Comparison of ENCODE assay signal across 22 cellular contexts in genomic region chr10:43151371-43151770, GRCh38. TPM values are rescaled to one million over a fixed set of nuclear protein-coding genes. Genes with fewer than 3 reads are reported as not detected.
DNase-seq lines count a peak whose midpoint lies in the region; ATAC-seq and TF ChIP-seq lines count a peak whose summit lies in the region.
"Had no signal": no experiment of that assay in that cellular context is flagged by ENCODE, and none has a peak within 500 bp of the region (broad histone marks: within the 10 kb centered on the region; RNA-seq: fewer than 3 reads in every experiment).

No MANE protein-coding gene starts in this region.

- H3K9me3 ChIP-seq in CD8-positive, alpha-beta T cell (ENCODE audit: low read length), result no peaks in the 10 kb centered on the region
- H3K9me3 ChIP-seq in tibial artery, result no peaks in the 10 kb centered on the region
- H3K9me3 ChIP-seq: upper lobe of right lung had no signal

- no peak for DNase-seq in activated T-cell treated with anti-CD3 and anti-CD28 coated beads, Interleukin-2, amount 50 U/mL, for 24 hours
- DNase-seq in activated T-cell treated with anti-CD3 and anti-CD28 coated beads, Interleukin-2, amount 50 U/mL, for 48 hours, result no peak
- DNase-seq in CD8-positive, alpha-beta T cell, result no peak
- DNase-seq in effector memory CD8-positive, alpha-beta T cell, result no peak
- no peak for DNase-seq in natural killer cell treated with Interleukin-12 subunit alpha and Interleukin-12 subunit beta and Interleukin-15 and Interleukin-18, amount 100 ng/mL, for 72 hours (ENCODE audit: low spot score)
- no peak for DNase-seq in NCI-H2227 (lab: John Stamatoyannopoulos, UW; ENCODE audit: unreplicated experiment)
- DNase-seq in tibial artery, result no peak
- no peak for DNase-seq in GM10266 (ENCODE audit: extremely low spot score)
- DNase-seq: activated CD4-positive, alpha-beta T cell treated with anti-CD3 and anti-CD28 coated beads for 4 hours; AML-193; cortex of kidney; foreskin fibroblast; hippocampal formation; lower lobe of right lung; NCI-H1105 treated with DMSO at 0.1 percent for 48 hours; NCI-H2081; NCI-H446 treated with DMSO at 0.1 percent for 48 hours; retina; stimulated activated CD4-positive, alpha-beta T cell treated with anti-CD3 and anti-CD28 coated beads, Interleukin-12 subunit alpha, Interleukin-12 subunit beta, amount 100 ng/mL, for 4 hours; stimulated activated CD4-positive, alpha-beta T cell treated with anti-CD3 and anti-CD28 coated beads, Interleukin-4, amount 100 ng/mL, for 4 hours; T-helper 1 cell; upper lobe of right lung had no signal

- H3K4me1 ChIP-seq in CD8-positive, alpha-beta T cell (ENCODE audit: insufficient read depth, low read length), result peaks cover 27% of the 10 kb centered on the region
- H3K4me1 ChIP-seq in tibial artery, result peaks cover 0 to 30% (median 2%) of the 10 kb centered on the region in 4 donors

- peaks cover 70% of the 10 kb centered on the region for H3K4me1 Mint-ChIP-seq in activated T-cell treated with anti-CD3 and anti-CD28 coated beads, Interleukin-2, amount 50 U/mL, for 24 hours (ENCODE audit: low read depth)
- H3K4me1 Mint-ChIP-seq in CD8-positive, alpha-beta T cell (ENCODE audit: low read depth), result peaks cover 67% of the 10 kb centered on the region
- peaks cover 42 to 67% of the 10 kb centered on the region in 2 donors for H3K4me1 Mint-ChIP-seq in effector memory CD8-positive, alpha-beta T cell (ENCODE audit: low read depth in 2 of 2)
- peaks cover 52 to 59% of the 10 kb centered on the region in 2 donors for H3K4me1 Mint-ChIP-seq in natural killer cell treated with Interleukin-12 subunit alpha and Interleukin-12 subunit beta and Interleukin-15 and Interleukin-18, amount 100 ng/mL, for 72 hours (ENCODE audit: low read depth in 2 of 2)

- CTCF ChIA-PET in CD8-positive, alpha-beta T cell (lab: Charles Lee), result interaction anchor here (1.1 kb wide), 1 partner anchor 11 kb away, joined by 4 read pairs; no protein-coding TSS in a partner anchor

- peaks cover 9% of the 10 kb centered on the region for H3K9me3 Mint-ChIP-seq in activated T-cell treated with anti-CD3 and anti-CD28 coated beads, Interleukin-2, amount 50 U/mL, for 24 hours
- peaks cover 3% of the 10 kb centered on the region for H3K9me3 Mint-ChIP-seq in CD8-positive, alpha-beta T cell
- peaks cover 0 to 2% of the 10 kb centered on the region in 2 donors for H3K9me3 Mint-ChIP-seq in effector memory CD8-positive, alpha-beta T cell
- no peaks in the 10 kb centered on the region for H3K9me3 Mint-ChIP-seq in natural killer cell treated with Interleukin-12 subunit alpha and Interleukin-12 subunit beta and Interleukin-15 and Interleukin-18, amount 100 ng/mL, for 72 hours

- no peak overlapping the region for H3K27ac ChIP-seq in CD8-positive, alpha-beta T cell (ENCODE audit: low read depth, low read length)
- no peak overlapping the region for H3K27ac ChIP-seq in tibial artery
- H3K27ac ChIP-seq: lower lobe of right lung, upper lobe of right lung had no signal

- intact Hi-C loops in CD8-positive, alpha-beta T cell (cut with DNase I, micrococcal nuclease), result no loop called here
- intact Hi-C loops in tibial artery (cut with DNase I; ENCODE audit: low total_unique reads), result no loop called here

- H3K27ac Mint-ChIP-seq in activated T-cell treated with anti-CD3 and anti-CD28 coated beads, Interleukin-2, amount 50 U/mL, for 24 hours, result peak overlapping the region; percentile 55
- no peak overlapping the region for H3K27ac Mint-ChIP-seq in CD8-positive, alpha-beta T cell
- peak overlapping the region in 1 of 2 donors; percentile 87 for H3K27ac Mint-ChIP-seq in effector memory CD8-positive, alpha-beta T cell
- H3K27ac Mint-ChIP-seq in natural killer cell treated with Interleukin-12 subunit alpha and Interleukin-12 subunit beta and Interleukin-15 and Interleukin-18, amount 100 ng/mL, for 72 hours, result peak overlapping the region; percentile 5 to 45

- no peak for TF ChIP-seq CTCF in CD8-positive, alpha-beta T cell (IDR thresholded peaks at IDR 0.05)
- TF ChIP-seq CTCF in tibial artery (IDR thresholded peaks at IDR 0.05), result no peak
- TF ChIP-seq CTCF in GM10266 (IDR thresholded peaks at IDR 0.05; ENCODE audit: control insufficient read depth, insufficient read depth, low read depth, missing control alignments), result no peak

- peaks cover 38% of the 10 kb centered on the region for H3K36me3 Mint-ChIP-seq in activated T-cell treated with anti-CD3 and anti-CD28 coated beads, Interleukin-2, amount 50 U/mL, for 24 hours (ENCODE audit: low read depth)
- H3K36me3 Mint-ChIP-seq in CD8-positive, alpha-beta T cell, result peaks cover 22% of the 10 kb centered on the region
- no peaks in the 10 kb centered on the region for H3K36me3 Mint-ChIP-seq in effector memory CD8-positive, alpha-beta T cell (ENCODE audit: insufficient read depth)
- H3K36me3 Mint-ChIP-seq in natural killer cell treated with Interleukin-12 subunit alpha and Interleukin-12 subunit beta and Interleukin-15 and Interleukin-18, amount 100 ng/mL, for 72 hours, result no peaks in the 10 kb centered on the region

- H3K27me3 Mint-ChIP-seq in activated T-cell treated with anti-CD3 and anti-CD28 coated beads, Interleukin-2, amount 50 U/mL, for 24 hours, result no peaks in the 10 kb centered on the region
- no peaks in the 10 kb centered on the region for H3K27me3 Mint-ChIP-seq in CD8-positive, alpha-beta T cell (ENCODE audit: low read depth)
- H3K27me3 Mint-ChIP-seq in effector memory CD8-positive, alpha-beta T cell, result no peaks in the 10 kb centered on the region
- H3K27me3 Mint-ChIP-seq in natural killer cell treated with Interleukin-12 subunit alpha and Interleukin-12 subunit beta and Interleukin-15 and Interleukin-18, amount 100 ng/mL, for 72 hours, result no peaks in the 10 kb centered on the region

- no peak overlapping the region for H3K4me3 Mint-ChIP-seq in activated T-cell treated with anti-CD3 and anti-CD28 coated beads, Interleukin-2, amount 50 U/mL, for 24 hours
- H3K4me3 Mint-ChIP-seq in CD8-positive, alpha-beta T cell, result peak overlapping the region; percentile 24
- peak overlapping the region; percentile 37 to 40 for H3K4me3 Mint-ChIP-seq in effector memory CD8-positive, alpha-beta T cell
- H3K4me3 Mint-ChIP-seq in natural killer cell treated with Interleukin-12 subunit alpha and Interleukin-12 subunit beta and Interleukin-15 and Interleukin-18, amount 100 ng/mL, for 72 hours, result peak overlapping the region; percentile 48

- no peaks in the 10 kb centered on the region for H3K27me3 ChIP-seq in CD8-positive, alpha-beta T cell (ENCODE audit: insufficient read depth, low read length)
- no peaks in the 10 kb centered on the region for H3K27me3 ChIP-seq in tibial artery
- H3K27me3 ChIP-seq: upper lobe of right lung had no signal

- POLR2A ChIA-PET in CD8-positive, alpha-beta T cell (lab: Charles Lee), result interaction anchor here (0.6 to 2.3 kb wide), 4 partner anchors 10 to 42 kb away, joined by 3 to 6 read pairs (median 5); partner anchors contain the start of gene CSGALNACT2

- no peak for ATAC-seq in CD8-positive, alpha-beta T cell
- no peak for ATAC-seq in effector memory CD8-positive, alpha-beta T cell (replicated peaks)
- ATAC-seq in natural killer cell treated with Interleukin-12 subunit alpha and Interleukin-12 subunit beta and Interleukin-15 and Interleukin-18, amount 100 ng/mL, for 72 hours, result no peak
- ATAC-seq: lower lobe of right lung, upper lobe of right lung had no signal

- no peak overlapping the region for H3K4me3 ChIP-seq in CD8-positive, alpha-beta T cell (ENCODE audit: low read depth, low read length)
- H3K4me3 ChIP-seq in tibial artery, result no peak overlapping the region
- H3K4me3 ChIP-seq: lower lobe of right lung, upper lobe of right lung had no signal

- H3K36me3 ChIP-seq in CD8-positive, alpha-beta T cell (ENCODE audit: insufficient read depth, low read length), result no peaks in the 10 kb centered on the region
- H3K36me3 ChIP-seq in tibial artery, result no peaks in the 10 kb centered on the region
- H3K36me3 ChIP-seq: lower lobe of right lung, upper lobe of right lung had no signal

RNA-seq across cellular contexts. Expression of gene CSGALNACT2, which starts 13.1 kb away (rescaled TPM):
- 10 to 100 TPM; 66.7 to 66.9 TPM for total RNA-seq in CD8-positive, alpha-beta T cell
- 10 to 100 TPM; 31.4 to 41.3 TPM for total RNA-seq in natural killer cell treated with Interleukin-12 subunit alpha and Interleukin-12 subunit beta and Interleukin-15 and Interleukin-18, amount 100 ng/mL, for 72 hours
